8 cellular contexts compared by ENCODE assay signal in the genomic region with DNA sequence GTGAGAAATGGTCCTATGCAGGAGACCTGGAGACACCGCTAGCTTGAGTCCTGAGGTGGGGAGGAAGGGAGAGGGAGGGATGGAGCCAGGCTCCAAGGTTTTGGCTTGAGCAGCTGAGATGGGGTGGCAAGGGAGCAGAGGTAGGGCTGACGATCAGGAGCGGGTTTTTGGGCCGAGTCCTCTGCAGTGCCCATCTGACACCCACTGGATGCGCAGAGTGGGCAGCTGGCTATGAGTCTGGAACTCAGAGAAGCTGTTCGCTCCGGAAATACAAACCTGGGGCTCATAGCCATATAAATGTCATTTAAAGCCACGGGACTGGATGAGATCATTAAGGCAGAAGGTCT. TPM values are rescaled to one million over a fixed set of nuclear protein-coding genes. Genes with fewer than 3 reads are reported as not detected.
DNase-seq lines count a peak whose midpoint lies in the region; ATAC-seq, FAIRE-seq and TF ChIP-seq lines count a peak whose summit lies in the region.

No MANE protein-coding gene starts in this region.

- DNase-seq in activated naive CD4-positive, alpha-beta T cell treated with anti-CD3 and anti-CD28 coated beads for 36 hours = no peak
- no peak for DNase-seq in activated naive CD4-positive, alpha-beta T cell treated with anti-CD3 and anti-CD28 coated beads, Interleukin-2, amount 50 U/mL, for 16 hours
- DNase-seq in K562 (ENCODE audit: extremely low read depth in 1 of 4, low spot score in 3 of 4) (no peak), lower lobe of right lung (no peak), upper lobe of left lung (no peak), H54 (ENCODE audit: insufficient read length, low spot score) (no peak)

- H3K36me3 ChIP-seq in K562 (ENCODE audit: control insufficient read depth, insufficient read depth, low read length) (no peaks in the 10 kb centered on the region), lower lobe of right lung (no peaks in the 10 kb centered on the region), upper lobe of left lung (no peaks in the 10 kb centered on the region)

- no peak for TF ChIP-seq RAD21 in K562 (CRISPR knock-in tag; conservative IDR thresholded peaks at IDR 0.05 in 1 of 2, IDR thresholded peaks at IDR 0.05 in 1 of 2)

- peaks cover 4 to 24% of the 10 kb centered on the region in 2 experiments; a peak in 3 of 5 replicates for H3K4me1 ChIP-seq in K562 (replicated peaks in 1 of 2; ENCODE audit: control insufficient read depth in 2 of 2, insufficient read depth in 2 of 2, low read length in 2 of 2)
- peaks cover 26% of the 10 kb centered on the region for H3K4me1 ChIP-seq in lower lobe of right lung
- H3K4me1 ChIP-seq in upper lobe of left lung = peaks cover 20 to 29% (median 27%) of the 10 kb centered on the region in 4 donors

- 8% methylated on average over 7 of the region's 8 CpGs for WGBS in K562 (ENCODE audit: insufficient coverage, low coverage, missing lambda C conversion rate)
- WGBS in upper lobe of left lung, 2 donors = 27 to 28% methylated on average over 7 to 8 of the region's 8 CpGs

- H2AFZ ChIP-seq in K562 (ENCODE audit: low read depth, low read length) = peak overlapping the region; percentile 96

- peak; percentile 29 for FAIRE-seq in K562 (lab: Jason Lieb, UNC)
- no peak for FAIRE-seq in H54 (lab: Jason Lieb, UNC)

- H3K27ac ChIP-seq in K562 (ENCODE audit: extremely low read depth, low read depth, low read length) = peak overlapping the region; percentile 53
- peak overlapping the region; percentile 99 for H3K27ac ChIP-seq in lower lobe of right lung
- peak overlapping the region; percentile 96 to 99 (median 98) for H3K27ac ChIP-seq in upper lobe of left lung

- H3K4me1 Mint-ChIP-seq in activated naive CD4-positive, alpha-beta T cell treated with anti-CD3 and anti-CD28 coated beads for 36 hours (ENCODE audit: low read depth) = peaks cover 28% of the 10 kb centered on the region

- in situ Hi-C loops in K562 (cut with MboI) = no loop called here

- peaks cover 18% of the 10 kb centered on the region; the same call in 1 of the 2 replicates for H4K20me1 ChIP-seq in K562 (replicated peaks; ENCODE audit: control insufficient read depth, insufficient read depth, low read length)

- no TSS peak for BruUV-seq in K562 (replicated peaks; lab: Mats Ljungman, UMichigan)

- CTCF ChIA-PET in activated naive CD4-positive, alpha-beta T cell treated with anti-CD3 and anti-CD28 coated beads for 36 hours (lab: Charles Lee) = interaction anchor here (0.7 to 1.6 kb wide), 4 partner anchors 8 to 149 kb away, joined by 3 to 7 read pairs (median 4); no protein-coding TSS in a partner anchor
- CTCF ChIA-PET in K562 (lab: Yijun Ruan, JAX; ENCODE audit: low intra/inter-chr PET ratio) = no interaction called here

- peak overlapping the region; percentile 85 for H3K4me2 ChIP-seq in K562 (ENCODE audit: insufficient read depth, low read length)

- H3K9ac ChIP-seq in K562 (ENCODE audit: insufficient read depth in 1 of 2, low read depth in 2 of 2, low read length in 2 of 2) = peak overlapping the region; percentile 60 to 86

- TF ChIP-seq CTCF in K562 (IDR thresholded peaks at IDR 0.05 in 2 of 3, conservative IDR thresholded peaks at IDR 0.05 in 1 of 3; ENCODE audit: insufficient read depth in 2 of 3, low read depth in 1 of 3, low read length in 3 of 3) (no peak), lower lobe of right lung (IDR thresholded peaks at IDR 0.05) (no peak), upper lobe of left lung (IDR thresholded peaks at IDR 0.05) (no peak)

- intact Hi-C loops in activated naive CD4-positive, alpha-beta T cell treated with anti-CD3 and anti-CD28 coated beads for 36 hours (cut with micrococcal nuclease) = loop anchor here (1.0 to 10.0 kb wide), 2 partner anchors 20 to 553 kb away; partner anchors contain the start of genes PLA2G6 and SUN2
- intact Hi-C loops in K562 (cut with micrococcal nuclease) (loop anchor here (10.0 kb wide), 1 partner anchor 87 kb away; the partner anchor contains the start of gene BAIAP2L2), lower lobe of right lung (cut with DNase I) (no loop called here)

- no peaks in the 10 kb centered on the region for H3K36me3 Mint-ChIP-seq in activated naive CD4-positive, alpha-beta T cell treated with anti-CD3 and anti-CD28 coated beads for 36 hours (ENCODE audit: low read depth)

- POLR2A ChIA-PET in K562 (lab: Yijun Ruan, JAX) = interaction anchor here (0.5 to 4.9 kb wide), 18 partner anchors 9 to 313 kb away, joined by 3 to 44 read pairs (median 4); partner anchors contain the start of gene PLA2G6

- H3K9me3 ChIP-seq in K562 (replicated peaks; ENCODE audit: control insufficient read depth, insufficient read depth, low read depth, low read length) = no peaks in the 10 kb centered on the region
- H3K9me3 ChIP-seq in lower lobe of right lung = no peaks in the 10 kb centered on the region
- H3K9me3 ChIP-seq in upper lobe of left lung = no peaks in the 10 kb centered on the region

- ATAC-seq in K562 (no peak), lower lobe of right lung (no peak), upper lobe of left lung (ENCODE audit: low FRiP score in 2 of 2) (no peak), GM18505 (IDR thresholded peaks at IDR 0.05; ENCODE audit: unreplicated experiment) (no peak), HG03095 (IDR thresholded peaks at IDR 0.05; ENCODE audit: unreplicated experiment) (no peak)

- no peak for TF ChIP-seq EP300 in K562 (IDR thresholded peaks at IDR 0.05; ENCODE audit: low read length)
- no peak for TF ChIP-seq EP300 in upper lobe of left lung (IDR thresholded peaks at IDR 0.05)

- H3K27me3 ChIP-seq in K562 (ENCODE audit: control insufficient read depth in 2 of 2, insufficient read depth in 2 of 2, low read length in 2 of 2) (no peaks in the 10 kb centered on the region), lower lobe of right lung (ENCODE audit: low read depth) (no peaks in the 10 kb centered on the region), upper lobe of left lung (no peaks in the 10 kb centered on the region)

- no peaks in the 10 kb centered on the region for H3K9me1 ChIP-seq in K562 (ENCODE audit: control insufficient read depth, insufficient read depth, low read length)

- no peaks in the 10 kb centered on the region for H3K9me3 Mint-ChIP-seq in activated naive CD4-positive, alpha-beta T cell treated with anti-CD3 and anti-CD28 coated beads for 36 hours

- H3K27me3 Mint-ChIP-seq in activated naive CD4-positive, alpha-beta T cell treated with anti-CD3 and anti-CD28 coated beads for 36 hours (ENCODE audit: low read depth) = no peaks in the 10 kb centered on the region

- peak overlapping the region; percentile 33 for H3K4me3 ChIP-seq in K562
- peak overlapping the region; percentile 81 for H3K4me3 ChIP-seq in lower lobe of right lung
- peak overlapping the region in 3 of 4 donors; percentile 70 to 88 (median 87) for H3K4me3 ChIP-seq in upper lobe of left lung

- TF ChIP-seq POLR2A in K562 (conservative IDR thresholded peaks at IDR 0.05) (no peak), upper lobe of left lung (IDR thresholded peaks at IDR 0.05) (no peak), GM18505 (IDR thresholded peaks at IDR 0.05; ENCODE audit: borderline replicate concordance, extremely low read depth, insufficient read depth, insufficient read length) (no peak), H54 (IDR thresholded peaks at IDR 0.05; ENCODE audit: low read depth, low read length) (no peak)

- peaks cover 37% of the 10 kb centered on the region for H3K79me2 ChIP-seq in K562 (ENCODE audit: control insufficient read depth, insufficient read depth, low read length)

- peak overlapping the region; percentile 74 for H3K27ac Mint-ChIP-seq in activated naive CD4-positive, alpha-beta T cell treated with anti-CD3 and anti-CD28 coated beads for 36 hours

- H3K4me3 Mint-ChIP-seq in activated naive CD4-positive, alpha-beta T cell treated with anti-CD3 and anti-CD28 coated beads for 36 hours = peak overlapping the region; percentile 58

RNA-seq across cellular contexts. Expression of gene MAFF, which starts 0.5 kb away (rescaled TPM):
- total RNA-seq in activated naive CD4-positive, alpha-beta T cell treated with anti-CD3 and anti-CD28 coated beads for 36 hours = 1 to 10 TPM; 2.7 to 2.8 TPM
- total RNA-seq in K562 (2011; cell fraction: chromatin; rRNA removed; ENCODE audit: low replicate concordance) = 4.2 and 9.2 TPM in 2 replicates
- 5.4 and 6.7 TPM in 2 replicates for total RNA-seq in K562 (2011; cell fraction: nucleolus; rRNA removed)
- 6.3 and 7.8 TPM in 2 replicates for total RNA-seq in K562 (2011; cell fraction: nucleoplasm; rRNA removed)
- total RNA-seq in K562 (2014; rRNA removed) = 8.0 and 8.9 TPM in 2 replicates
- total RNA-seq in K562 (2014; rRNA removed; fragmentation: Illumina TruSeq; extraction: Trizol) = 4.5 and 5.2 TPM in 2 replicates
- total RNA-seq in K562 (2015; rRNA removed; fragmentation: Illumina TruSeq; extraction: Trizol) = 1.9 and 2.1 TPM in 2 replicates
- total RNA-seq in K562 (2021) = 5.9 and 7.9 TPM in 2 replicates
- 3.3 and 5.4 TPM in 2 replicates for polyA plus RNA-seq in K562 (2011; rRNA removed)
- polyA plus RNA-seq in K562 (2011; cell fraction: cytosol; rRNA removed) = 3.1 and 11.0 TPM in 2 replicates
- 1.8 and 4.2 TPM in 2 replicates for polyA plus RNA-seq in K562 (2011; cell fraction: nucleus; rRNA removed)
- polyA plus RNA-seq in K562 (2012) = 5.4 and 9.4 TPM in 2 replicates
- 5.8 and 6.1 TPM in 2 replicates for polyA plus RNA-seq in K562 (2014; fragmentation: Illumina TruSeq; extraction: Trizol)
- under 1 TPM; 0.51 to 0.60 TPM for polyA plus RNA-seq in K562 (2014; fragmentation: Nextera tagmentation; extraction: Ambion mirVana)
- polyA plus RNA-seq in K562 (2014; rRNA removed) = 6.9 and 7.0 TPM in 2 replicates
- polyA minus RNA-seq in K562 (2011; rRNA and poly(A)+ RNA removed) = 1.8 and 2.8 TPM in 2 replicates
- 2.8 and 3.2 TPM in 2 replicates for polyA minus RNA-seq in K562 (2011; cell fraction: cytosol; rRNA and poly(A)+ RNA removed)
- 2.3 and 2.6 TPM in 2 replicates for polyA minus RNA-seq in K562 (2011; cell fraction: nucleus; rRNA and poly(A)+ RNA removed)
- 41.3 TPM for total RNA-seq in lower lobe of right lung
- total RNA-seq in upper lobe of left lung = 10 to 100 TPM; 25.1 to 75.7 (median 44.5) TPM

RNA-seq across cellular contexts. Expression of gene PLA2G6, which starts 19.7 kb away (rescaled TPM):
- 10 to 100 TPM; 80.2 to 85.3 TPM for total RNA-seq in activated naive CD4-positive, alpha-beta T cell treated with anti-CD3 and anti-CD28 coated beads for 36 hours
- 64.9 and 174 TPM in 2 replicates for total RNA-seq in K562 (2011; cell fraction: chromatin; rRNA removed; ENCODE audit: low replicate concordance)
- total RNA-seq in K562 (2011; cell fraction: nucleolus; rRNA removed) = 86.7 and 90.4 TPM in 2 replicates
- 47.3 and 58.2 TPM in 2 replicates for total RNA-seq in K562 (2011; cell fraction: nucleoplasm; rRNA removed)
- total RNA-seq in K562 (2014; rRNA removed) = 9.1 and 9.7 TPM in 2 replicates
- total RNA-seq in K562 (2014; rRNA removed; fragmentation: Illumina TruSeq; extraction: Trizol) = 2.8 and 3.2 TPM in 2 replicates
- total RNA-seq in K562 (2015; rRNA removed; fragmentation: Illumina TruSeq; extraction: Trizol) = 2.1 TPM in 2 replicates
- total RNA-seq in K562 (2021) = 10.8 and 10.9 TPM in 2 replicates
- 10.9 and 18.1 TPM in 2 replicates for polyA plus RNA-seq in K562 (2011; rRNA removed)
- 8.3 and 14.3 TPM in 2 replicates for polyA plus RNA-seq in K562 (2011; cell fraction: cytosol; rRNA removed)
- polyA plus RNA-seq in K562 (2011; cell fraction: nucleus; rRNA removed) = 109 and 177 TPM in 2 replicates
- polyA plus RNA-seq in K562 (2012) = 14.3 and 16.8 TPM in 2 replicates
- 7.9 and 9.7 TPM in 2 replicates for polyA plus RNA-seq in K562 (2014; fragmentation: Illumina TruSeq; extraction: Trizol)
- polyA plus RNA-seq in K562 (2014; fragmentation: Nextera tagmentation; extraction: Ambion mirVana) = under 1 TPM; 0.11 to 0.13 TPM
- polyA plus RNA-seq in K562 (2014; rRNA removed) = 8.8 and 12.2 TPM in 2 replicates
- polyA minus RNA-seq in K562 (2011; rRNA and poly(A)+ RNA removed) = 27.5 and 34.5 TPM in 2 replicates
- 13.3 and 26.9 TPM in 2 replicates for polyA minus RNA-seq in K562 (2011; cell fraction: cytosol; rRNA and poly(A)+ RNA removed)
- polyA minus RNA-seq in K562 (2011; cell fraction: nucleus; rRNA and poly(A)+ RNA removed) = 90.7 and 117 TPM in 2 replicates
- total RNA-seq in lower lobe of right lung = 60.8 TPM
- total RNA-seq in upper lobe of left lung = 100 to 1,000 TPM in 1 of 6 donors, 10 to 100 TPM in 5; 21.1 to 295 (median 47.5) TPM

Comparison
In these comparisons a context has a peak if more than half of its experiments do, and no peak if none do; other contexts are left out.
1. H3K4me3 ChIP-seq: peak in every context shown above with its lines; median percentile 87 in upper lobe of left lung; 81 in lower lobe of right lung; 33 in K562.